Comparison of ENCODE assay signal across 18 cellular contexts in the genomic region with DNA sequence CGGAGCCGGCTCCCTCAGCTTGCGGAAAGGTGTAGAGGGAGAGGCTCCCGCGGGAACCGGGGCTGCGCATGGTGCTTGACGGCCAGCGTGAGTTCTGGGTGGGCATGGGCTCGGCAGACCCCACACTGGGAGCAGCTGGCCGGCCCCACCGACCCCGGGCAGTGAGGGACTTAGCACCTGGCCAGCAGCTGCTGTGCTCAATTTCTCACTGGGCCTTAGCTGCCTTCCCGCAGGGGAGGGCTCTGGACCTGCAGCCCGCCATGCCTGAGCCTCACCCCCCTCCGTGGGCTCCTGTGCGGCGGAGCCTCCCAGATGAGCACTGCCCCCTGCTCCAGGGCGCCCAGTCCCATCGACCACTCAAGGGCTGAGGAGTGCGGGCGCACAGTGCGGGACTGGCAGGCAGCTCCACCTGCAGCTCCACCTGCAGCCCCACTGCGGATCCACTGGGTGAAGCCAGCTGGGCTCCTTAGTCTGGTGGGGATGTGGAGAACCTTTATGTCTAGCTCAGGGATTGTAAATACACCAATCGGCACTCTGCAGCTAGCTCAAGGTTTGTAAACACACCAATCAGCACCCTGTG.
A peak's percentile ranks its signal among the peaks of the same experiment; 100 is the strongest.
DNase-seq lines count a peak whose midpoint lies in the region; ATAC-seq and TF ChIP-seq lines count a peak whose summit lies in the region.
"Had no signal": no experiment of that assay in that cellular context is flagged by ENCODE, and none has a peak within 500 bp of the region (broad histone marks: within the 10 kb centered on the region; RNA-seq: fewer than 3 reads in every experiment).

No MANE protein-coding gene starts in this region.

- no peak for ATAC-seq in Right ventricle myocardium inferior
- ATAC-seq: A549; CD8-positive, alpha-beta T cell had no signal

- no peaks in the 10 kb centered on the region for H3K9me3 Mint-ChIP-seq in chondrocyte (ENCODE audit: low read depth)

- no peaks in the 10 kb centered on the region for H3K4me1 ChIP-seq in left ventricle myocardium inferior
- no peaks in the 10 kb centered on the region for H3K4me1 ChIP-seq in sigmoid colon
- H3K4me1 ChIP-seq: A549 had no signal

- H3K27me3 Mint-ChIP-seq in chondrocyte (ENCODE audit: low read depth), result no peaks in the 10 kb centered on the region
- H3K27me3 Mint-ChIP-seq: B cell; CD4-positive, alpha-beta T cell had no signal

- no peak overlapping the region for H3K4me3 Mint-ChIP-seq in chondrocyte (ENCODE audit: unreplicated experiment)
- H3K4me3 Mint-ChIP-seq: B cell; CD4-positive, alpha-beta T cell; CD8-positive, alpha-beta T cell had no signal

- H3K9me3 ChIP-seq in left ventricle myocardium inferior (replicated peaks) (peaks cover 11% of the 10 kb centered on the region), sigmoid colon (peaks cover 0 to 6% (median 0%) of the 10 kb centered on the region in 4 donors)
- H3K9me3 ChIP-seq: A549, Caco-2 had no signal

- H3K27me3 ChIP-seq in left ventricle myocardium inferior (ENCODE audit: low read depth), result no peaks in the 10 kb centered on the region
- no peaks in the 10 kb centered on the region for H3K27me3 ChIP-seq in sigmoid colon
- H3K27me3 ChIP-seq: BLaER1 treated with 17β-estradiol and CSF1 and Interleukin-3, amounts not matched to agents 10 nM and 100 nM had no signal

- no peaks in the 10 kb centered on the region for H3K36me3 Mint-ChIP-seq in chondrocyte (ENCODE audit: low read depth)
- H3K36me3 Mint-ChIP-seq: CD8-positive, alpha-beta T cell had no signal

- no peak overlapping the region for H3K27ac ChIP-seq in left ventricle myocardium inferior (replicated peaks)
- H3K27ac ChIP-seq in sigmoid colon, result no peak overlapping the region
- H3K27ac ChIP-seq: 22Rv1; A549; BLaER1 treated with 17β-estradiol and CSF1 and Interleukin-3, amounts not matched to agents 10 nM and 100 nM; C4-2B had no signal

- DNase-seq in Right ventricle myocardium inferior (ENCODE audit: missing footprints) (peak; percentile 58), left ventricle myocardium inferior (no peak), chondrocyte (ENCODE audit: low spot score) (peak; percentile 63), sigmoid colon (peak; percentile 50), NOMO-1 treated with DMSO at 0.1 percent for 48 hours (lab: John Stamatoyannopoulos, UW; ENCODE audit: unreplicated experiment) (no peak), OCI-M1 (lab: John Stamatoyannopoulos, UW) (no peak)
- DNase-seq: AML-193; Caco-2; Calu3; CD4-positive, alpha-beta T cell; CD8-positive, alpha-beta T cell; DMS79 treated with DMSO at 0.1 percent for 48 hours; GF-D8 had no signal

- TF ChIP-seq POLR2A in sigmoid colon (IDR thresholded peaks at IDR 0.05), result no peak

- H3K4me1 Mint-ChIP-seq in chondrocyte (ENCODE audit: low read depth), result peaks cover 10% of the 10 kb centered on the region
- H3K4me1 Mint-ChIP-seq: B cell had no signal

- intact Hi-C loops in Right ventricle myocardium inferior (cut with DNase I), result no loop called here
- intact Hi-C loops in left ventricle myocardium inferior (cut with micrococcal nuclease), result no loop called here
- intact Hi-C loops in sigmoid colon (cut with DNase I), result no loop called here

- no peak overlapping the region for H3K27ac Mint-ChIP-seq in chondrocyte (ENCODE audit: unreplicated experiment)
- H3K27ac Mint-ChIP-seq: B cell; CD4-positive, alpha-beta T cell; CD8-positive, alpha-beta T cell had no signal

- TF ChIP-seq CTCF in left ventricle myocardium inferior (IDR thresholded peaks at IDR 0.05; ENCODE audit: borderline replicate concordance) (no peak), chondrocyte (IDR thresholded peaks at IDR 0.05) (no peak), sigmoid colon (IDR thresholded peaks at IDR 0.05) (no peak)

- H3K36me3 ChIP-seq in left ventricle myocardium inferior (no peaks in the 10 kb centered on the region), sigmoid colon (no peaks in the 10 kb centered on the region)
- H3K36me3 ChIP-seq: BLaER1 treated with 17β-estradiol and CSF1 and Interleukin-3, amounts not matched to agents 10 nM and 100 nM had no signal

- no peak overlapping the region for H3K4me3 ChIP-seq in left ventricle myocardium inferior
- no peak overlapping the region for H3K4me3 ChIP-seq in sigmoid colon
- H3K4me3 ChIP-seq: A549; BLaER1 treated with 17β-estradiol and CSF1 and Interleukin-3, amounts not matched to agents 10 nM and 100 nM had no signal

- no peak for TF ChIP-seq EP300 in sigmoid colon (IDR thresholded peaks at IDR 0.05)

- 92 to 94% methylated on average over 24 to 25 of the region's 25 CpGs for WGBS in sigmoid colon, 2 donors

Comparison
In these comparisons a context has a peak if more than half of its experiments do, and no peak if none do; other contexts are left out.
1. DNase-seq: peak in Right ventricle myocardium inferior (single experiment), chondrocyte (single experiment) and sigmoid colon (single experiment); none in left ventricle myocardium inferior (single experiment), NOMO-1 treated with DMSO at 0.1 percent for 48 hours (single experiment) and OCI-M1 (single experiment).